Comparison of ENCODE assay signal across 1 cellular context in genomic region chr10:28535846-28536245, GRCh38.
TF ChIP-seq lines count a peak whose summit lies in the region.

No MANE protein-coding gene starts in this region.

TF ChIP-seq in GM23338, 12 proteins besides CTCF, POLR2A, EP300 and RAD21 (continued from another document):
- TF ChIP-seq ZNF462 (CRISPR knock-in tag; IDR thresholded peaks at IDR 0.05) (no peak), NANOG (IDR thresholded peaks at IDR 0.05; ENCODE audit: borderline replicate concordance) (no peak), ZNF114 (CRISPR knock-in tag; IDR thresholded peaks at IDR 0.05) (no peak), EZH2 (IDR thresholded peaks at IDR 0.05; ENCODE audit: low read depth, unreplicated experiment) (no peak), EZH2phosphoT487 (IDR thresholded peaks at IDR 0.05; ENCODE audit: unreplicated experiment) (no peak), JUNB (IDR thresholded peaks at IDR 0.05; ENCODE audit: unreplicated experiment) (no peak), STAT1 (IDR thresholded peaks at IDR 0.05; ENCODE audit: unreplicated experiment) (no peak), CREB1 (CRISPR knock-in tag; IDR thresholded peaks at IDR 0.05; ENCODE audit: low read depth) (no peak)
